Comparison of ENCODE assay signal across 30 cellular contexts in genomic region chr3:30989266-30989799, GRCh38.
DNase-seq lines count a peak whose midpoint lies in the region; ATAC-seq and TF ChIP-seq lines count a peak whose summit lies in the region.
"Had no signal": no experiment of that assay in that cellular context is flagged by ENCODE, and none has a peak within 500 bp of the region (broad histone marks: within the 10 kb centered on the region; RNA-seq: fewer than 3 reads in every experiment).

No MANE protein-coding gene starts in this region.

- no peak overlapping the region for H2AFZ ChIP-seq in neural progenitor cell (replicated peaks)
- H2AFZ ChIP-seq: hepatocyte, parathyroid adenoma had no signal

- H4K20me1 ChIP-seq in neural progenitor cell (ENCODE audit: low read depth) = no peaks in the 10 kb centered on the region

- no peaks in the 10 kb centered on the region for H3K79me2 ChIP-seq in neural progenitor cell (ENCODE audit: low read depth)
- H3K79me2 ChIP-seq: hepatocyte, parathyroid adenoma had no signal

- ATAC-seq in HG02884 (IDR thresholded peaks at IDR 0.05; ENCODE audit: unreplicated experiment) = no peak
- ATAC-seq in GM19351 (IDR thresholded peaks at IDR 0.05; ENCODE audit: unreplicated experiment) = no peak
- no peak for ATAC-seq in stimulated activated memory B cell treated with anti-CD40 and anti-IgM and Interleukin-4, amounts not matched to agents 10 μg/mL and 1 μg/mL and 100 μg/mL, for 72 hours
- ATAC-seq: activated T-helper 17 cell treated with anti-CD3 and anti-CD28 coated beads, Interleukin-2, amount 50 U/mL, for 72 hours; effector memory CD8-positive, alpha-beta T cell; gastroesophageal sphincter; right cardiac atrium; upper lobe of right lung had no signal

- peaks cover 9% of the 10 kb centered on the region for H3K9me3 Mint-ChIP-seq in neural progenitor cell
- H3K9me3 Mint-ChIP-seq in stimulated activated memory B cell treated with anti-CD40 and anti-IgM and Interleukin-4, amounts not matched to agents 10 μg/mL and 1 μg/mL and 100 μg/mL, for 72 hours = peaks cover under 1% of the 10 kb centered on the region
- H3K9me3 Mint-ChIP-seq: activated T-helper 17 cell treated with anti-CD3 and anti-CD28 coated beads, Interleukin-2, amount 50 U/mL, for 72 hours; effector memory CD8-positive, alpha-beta T cell had no signal

- peak overlapping the region; percentile 11 for H3K27ac Mint-ChIP-seq in neural progenitor cell
- H3K27ac Mint-ChIP-seq in stimulated activated memory B cell treated with anti-CD40 and anti-IgM and Interleukin-4, amounts not matched to agents 10 μg/mL and 1 μg/mL and 100 μg/mL, for 72 hours = no peak overlapping the region
- H3K27ac Mint-ChIP-seq: activated CD4-positive, alpha-beta memory T cell treated with anti-CD3 and anti-CD28 coated beads for 36 hours; activated naive CD4-positive, alpha-beta T cell treated with anti-CD3 and anti-CD28 coated beads, Interleukin-2, amount 50 U/mL, for 24 hours; activated T-helper 17 cell treated with anti-CD3 and anti-CD28 coated beads, Interleukin-2, amount 50 U/mL, for 72 hours; effector memory CD8-positive, alpha-beta T cell had no signal

- H3K4me1 ChIP-seq in SJCRH30 (no peaks in the 10 kb centered on the region), neural progenitor cell (peaks cover 22% of the 10 kb centered on the region)

- H3K27me3 Mint-ChIP-seq in neural progenitor cell (ENCODE audit: insufficient read depth, low read depth) = peaks cover 3% of the 10 kb centered on the region
- H3K27me3 Mint-ChIP-seq in stimulated activated memory B cell treated with anti-CD40 and anti-IgM and Interleukin-4, amounts not matched to agents 10 μg/mL and 1 μg/mL and 100 μg/mL, for 72 hours = peaks cover 9% of the 10 kb centered on the region

- H3K4me3 Mint-ChIP-seq in neural progenitor cell = no peak overlapping the region
- H3K4me3 Mint-ChIP-seq in stimulated activated memory B cell treated with anti-CD40 and anti-IgM and Interleukin-4, amounts not matched to agents 10 μg/mL and 1 μg/mL and 100 μg/mL, for 72 hours = no peak overlapping the region
- H3K4me3 Mint-ChIP-seq: activated CD4-positive, alpha-beta memory T cell treated with anti-CD3 and anti-CD28 coated beads for 36 hours; activated naive CD4-positive, alpha-beta T cell treated with anti-CD3 and anti-CD28 coated beads, Interleukin-2, amount 50 U/mL, for 24 hours; activated T-helper 17 cell treated with anti-CD3 and anti-CD28 coated beads, Interleukin-2, amount 50 U/mL, for 72 hours; effector memory CD8-positive, alpha-beta T cell; neural crest cell had no signal

- H3K9ac ChIP-seq in neural progenitor cell = no peak overlapping the region
- H3K9ac ChIP-seq: parathyroid adenoma had no signal

- peaks cover 4% of the 10 kb centered on the region for H3F3A ChIP-seq in neural progenitor cell (ENCODE audit: low read depth)

- H3K27ac ChIP-seq in SJCRH30 (peak overlapping the region; percentile 24; the same call in 1 of the 2 replicates), neural progenitor cell (no peak overlapping the region)
- H3K27ac ChIP-seq: coronary artery, esophagus muscularis mucosa, gastroesophageal sphincter, hepatocyte, parathyroid adenoma, upper lobe of right lung had no signal

- H3K9me3 ChIP-seq in SJCRH30 (replicated peaks) (no peaks in the 10 kb centered on the region), neural progenitor cell (ENCODE audit: low read depth) (no peaks in the 10 kb centered on the region)
- H3K9me3 ChIP-seq: upper lobe of right lung had no signal

- peak overlapping the region; percentile 19 for H3K4me2 ChIP-seq in neural progenitor cell
- H3K4me2 ChIP-seq: hepatocyte had no signal

- DNase-seq in DMS53 (lab: John Stamatoyannopoulos, UW) (peak; percentile 63), NCI-H524 (lab: John Stamatoyannopoulos, UW) (peak; percentile 77 to 93), SJCRH30 (peak in 1 of 2 experiments; percentile 51), neural progenitor cell (ENCODE audit: low spot score) (peak; percentile 37), GM03348 (ENCODE audit: low spot score) (no peak)
- DNase-seq: ACHN; activated CD4-positive, alpha-beta memory T cell treated with anti-CD3 and anti-CD28 coated beads for 36 hours; activated CD4-positive, CD25-positive, alpha-beta regulatory T cell treated with anti-CD3 and anti-CD28 coated beads, Interleukin-2, amount 50 U/mL, for 72 hours; activated CD8-positive, alpha-beta memory T cell treated with anti-CD3 and anti-CD28 coated beads, Interleukin-2, amount 50 U/mL, for 48 hours; amygdala; effector memory CD8-positive, alpha-beta T cell; IMR-90; NCI-H1105; NCI-H446; right cardiac atrium; stimulated activated CD4-positive, alpha-beta T cell treated with anti-CD3 and anti-CD28 coated beads, Interleukin-2, amount 100 ng/mL, for 48 hours; substantia nigra; upper lobe of right lung had no signal

- H3K4me3 ChIP-seq in SJCRH30 = no peak overlapping the region
- no peak overlapping the region for H3K4me3 ChIP-seq in neural progenitor cell
- H3K4me3 ChIP-seq: coronary artery, esophagus muscularis mucosa, gastroesophageal sphincter, hepatocyte, lung, upper lobe of right lung had no signal

- no peaks in the 10 kb centered on the region for H3K36me3 ChIP-seq in SJCRH30
- H3K36me3 ChIP-seq in neural progenitor cell = no peaks in the 10 kb centered on the region
- H3K36me3 ChIP-seq: esophagus muscularis mucosa, gastroesophageal sphincter, upper lobe of right lung had no signal

- H3K27me3 ChIP-seq in SJCRH30 = no peaks in the 10 kb centered on the region
- no peaks in the 10 kb centered on the region for H3K27me3 ChIP-seq in neural progenitor cell
- H3K27me3 ChIP-seq: esophagus muscularis mucosa, gastroesophageal sphincter, hepatocyte, upper lobe of right lung had no signal

- no peaks in the 10 kb centered on the region for H3K36me3 Mint-ChIP-seq in neural progenitor cell
- no peaks in the 10 kb centered on the region for H3K36me3 Mint-ChIP-seq in stimulated activated memory B cell treated with anti-CD40 and anti-IgM and Interleukin-4, amounts not matched to agents 10 μg/mL and 1 μg/mL and 100 μg/mL, for 72 hours
- H3K36me3 Mint-ChIP-seq: activated naive CD4-positive, alpha-beta T cell treated with anti-CD3 and anti-CD28 coated beads, Interleukin-2, amount 50 U/mL, for 24 hours had no signal

- no peak for TF ChIP-seq CTCF in neural progenitor cell (IDR thresholded peaks at IDR 0.05)

- H3K4me1 Mint-ChIP-seq in neural progenitor cell = peaks cover 35% of the 10 kb centered on the region
- peaks cover 5% of the 10 kb centered on the region for H3K4me1 Mint-ChIP-seq in stimulated activated memory B cell treated with anti-CD40 and anti-IgM and Interleukin-4, amounts not matched to agents 10 μg/mL and 1 μg/mL and 100 μg/mL, for 72 hours
- H3K4me1 Mint-ChIP-seq: activated T-helper 17 cell treated with anti-CD3 and anti-CD28 coated beads, Interleukin-2, amount 50 U/mL, for 72 hours; neural crest cell had no signal
